Comparison of ENCODE assay signal across 2 cellular contexts in genomic region chr10:47758855-47759254, GRCh38. TPM values are rescaled to one million over a fixed set of nuclear protein-coding genes. Genes with fewer than 3 reads are reported as not detected.
"Had no signal": no experiment of that assay in that cellular context is flagged by ENCODE, and none has a peak within 500 bp of the region (broad histone marks: within the 10 kb centered on the region; RNA-seq: fewer than 3 reads in every experiment).

No MANE protein-coding gene starts in this region.

RNA-seq across cellular contexts. Expression of gene SYT15B, which starts 4.5 kb away (rescaled TPM):
- total RNA-seq: H1, HT-29 had no signal
